ENCODE assay signal across 11 cellular contexts in genomic region chr17:48046296-48046695, GRCh38. TPM values are rescaled to one million over a fixed set of nuclear protein-coding genes. Genes with fewer than 3 reads are reported as not detected.
A peak's percentile ranks its signal among the peaks of the same experiment; 100 is the strongest.
DNase-seq lines count a peak whose midpoint lies in the region; ATAC-seq and TF ChIP-seq lines count a peak whose summit lies in the region.
"Had no signal": no experiment of that assay in that cellular context is flagged by ENCODE, and none has a peak within 500 bp of the region (broad histone marks: within the 10 kb centered on the region; RNA-seq: fewer than 3 reads in every experiment).

No MANE protein-coding gene starts in this region.

- CTCF ChIA-PET in mammary epithelial cell (lab: Charles Lee; ENCODE audit: low non-redundant PET), result no interaction called here

- in situ Hi-C loops in mammary epithelial cell (cut with MboI; ENCODE audit: low sequenced_read_pairs in 2 of 2) (no loop called here), KBM-7 (cut with MboI; ENCODE audit: low pct_unique_long_range_greater_than_20kb, low sequenced_read_pairs) (no loop called here)

- H3F3A ChIP-seq in Loucy (ENCODE audit: low read depth), result no peaks in the 10 kb centered on the region
- H3F3A ChIP-seq in neural progenitor cell (ENCODE audit: low read depth), result peaks cover 27% of the 10 kb centered on the region

- H3K9ac ChIP-seq in DND-41 (ENCODE audit: low read depth, low read length), result peak overlapping the region; percentile 92
- H3K9ac ChIP-seq in Loucy (ENCODE audit: low read depth, low read length, poor library complexity, severe bottlenecking), result peak overlapping the region; percentile 94
- H3K9ac ChIP-seq in mammary epithelial cell (ENCODE audit: insufficient read depth, low read length), result no peak overlapping the region
- no peak overlapping the region for H3K9ac ChIP-seq in neural progenitor cell

- intact Hi-C loops in mammary epithelial cell (cut with micrococcal nuclease), result no loop called here

- H3K36me3 Mint-ChIP-seq in neural progenitor cell, result peaks cover 12% of the 10 kb centered on the region

- H4K20me1 ChIP-seq in DND-41 (ENCODE audit: insufficient read depth, low read length), result peaks cover 17% of the 10 kb centered on the region
- H4K20me1 ChIP-seq in Loucy (ENCODE audit: insufficient read depth, low read length, poor library complexity, severe bottlenecking), result peaks cover 23% of the 10 kb centered on the region
- H4K20me1 ChIP-seq in mammary epithelial cell (ENCODE audit: insufficient read depth, low read length), result no peaks in the 10 kb centered on the region
- peaks cover 27% of the 10 kb centered on the region for H4K20me1 ChIP-seq in neural progenitor cell (ENCODE audit: low read depth)

- no peak for DNase-seq in DND-41
- no peak for DNase-seq in mammary epithelial cell
- no peak for DNase-seq in neural progenitor cell (ENCODE audit: low spot score)
- no peak for DNase-seq in substantia nigra (lab: John Stamatoyannopoulos, UW)
- DNase-seq in stimulated activated CD4-positive, alpha-beta T cell treated with anti-CD3 and anti-CD28 coated beads, Interleukin-15, amount 100 ng/mL, for 24 hours, result no peak
- DNase-seq in SKM-1 (lab: John Stamatoyannopoulos, UW; ENCODE audit: unreplicated experiment), result no peak
- no peak for DNase-seq in KBM-7
- DNase-seq: GDM1, ovary had no signal

- H3K36me3 ChIP-seq in DND-41 (ENCODE audit: insufficient read depth, low read length), result peaks cover 11% of the 10 kb centered on the region
- H3K36me3 ChIP-seq in Loucy (ENCODE audit: insufficient read depth, low read length), result peaks cover 9% of the 10 kb centered on the region; the same call in 1 of the 2 replicates
- no peaks in the 10 kb centered on the region for H3K36me3 ChIP-seq in mammary epithelial cell (ENCODE audit: insufficient read depth, low read length)
- no peaks in the 10 kb centered on the region for H3K36me3 ChIP-seq in neural progenitor cell
- H3K36me3 ChIP-seq: ovary had no signal

- H3K9me3 ChIP-seq in DND-41 (ENCODE audit: insufficient read depth, low read length, severe bottlenecking) (no peaks in the 10 kb centered on the region), Loucy (ENCODE audit: insufficient read depth, low read depth, low read length) (no peaks in the 10 kb centered on the region), mammary epithelial cell (replicated peaks; ENCODE audit: insufficient read depth, low read length) (no peaks in the 10 kb centered on the region), neural progenitor cell (ENCODE audit: low read depth) (no peaks in the 10 kb centered on the region)
- H3K9me3 ChIP-seq: heart left ventricle, ovary had no signal

- H3K4me3 ChIP-seq in DND-41 (ENCODE audit: low read depth in 1 of 2, low read length in 2 of 2) (peak overlapping the region; percentile 43 to 63; a peak in 3 of 4 replicates), Loucy (ENCODE audit: low read length, poor library complexity, severe bottlenecking) (peak overlapping the region; percentile 81), mammary epithelial cell (replicated peaks in 1 of 3; ENCODE audit: insufficient read depth in 1 of 3, low read depth in 2 of 3, low read length in 3 of 3) (peak overlapping the region; percentile 55 to 84 (median 74)), neural progenitor cell (peak overlapping the region; percentile 93)

- H3K27ac Mint-ChIP-seq in neural progenitor cell, result no peak overlapping the region

- H3K79me2 ChIP-seq in DND-41 (ENCODE audit: insufficient read depth, low read length) (peaks cover 47% of the 10 kb centered on the region), Loucy (ENCODE audit: insufficient read depth, low read length) (peaks cover 52% of the 10 kb centered on the region), mammary epithelial cell (ENCODE audit: insufficient read depth, low read length) (peaks cover 41% of the 10 kb centered on the region), neural progenitor cell (ENCODE audit: low read depth) (peaks cover 47% of the 10 kb centered on the region)

- H2AFZ ChIP-seq in DND-41 (ENCODE audit: low read depth, low read length), result no peak overlapping the region
- no peak overlapping the region for H2AFZ ChIP-seq in Loucy (ENCODE audit: low read length)
- H2AFZ ChIP-seq in mammary epithelial cell (ENCODE audit: low read depth, low read length), result no peak overlapping the region
- no peak overlapping the region for H2AFZ ChIP-seq in neural progenitor cell (replicated peaks)

- dilution Hi-C loops in mammary epithelial cell (cut with HindIII; ENCODE audit: low sequenced_read_pairs), result no loop called here

- H3K4me2 ChIP-seq in DND-41 (ENCODE audit: insufficient read depth, low read length) (peak overlapping the region; percentile 65), Loucy (ENCODE audit: low read depth, low read length, poor library complexity, severe bottlenecking) (peak overlapping the region; percentile 87), mammary epithelial cell (ENCODE audit: insufficient read depth, low read depth, low read length) (peak overlapping the region; percentile 79), neural progenitor cell (peak overlapping the region; percentile 89)

- peaks cover 42% of the 10 kb centered on the region for H3K4me1 Mint-ChIP-seq in neural progenitor cell

- H3K9me2 ChIP-seq in Loucy (replicated peaks; ENCODE audit: low read depth, low read length), result no peaks in the 10 kb centered on the region

- ATAC-seq in DND-41 (ENCODE audit: insufficient read depth, low read depth), result no peak
- ATAC-seq: heart left ventricle had no signal

- peak overlapping the region; percentile 86; the same call in 1 of the 2 replicates for H3K27ac ChIP-seq in DND-41 (ENCODE audit: low read length)
- peak overlapping the region; percentile 35 for H3K27ac ChIP-seq in mammary epithelial cell (ENCODE audit: insufficient read depth, low read depth, low read length)
- H3K27ac ChIP-seq in neural progenitor cell, result no peak overlapping the region
- no peak overlapping the region for H3K27ac ChIP-seq in substantia nigra (ENCODE audit: low read depth, low read length, poor library complexity, severe bottlenecking)

- H3K27me3 ChIP-seq in DND-41 (ENCODE audit: insufficient read depth, low read length, poor library complexity) (no peaks in the 10 kb centered on the region), Loucy (ENCODE audit: insufficient read depth, low read length, poor library complexity, severe bottlenecking) (no peaks in the 10 kb centered on the region), mammary epithelial cell (ENCODE audit: insufficient read depth, low read length) (no peaks in the 10 kb centered on the region), neural progenitor cell (no peaks in the 10 kb centered on the region)
- H3K27me3 ChIP-seq: heart left ventricle, ovary had no signal

- H3K4me1 ChIP-seq in DND-41 (ENCODE audit: insufficient read depth, low read length), result peaks cover 45% of the 10 kb centered on the region
- H3K4me1 ChIP-seq in Loucy (ENCODE audit: insufficient read depth, low read length, poor library complexity, severe bottlenecking), result peaks cover 45% of the 10 kb centered on the region
- H3K4me1 ChIP-seq in mammary epithelial cell (ENCODE audit: insufficient read depth, low read length), result peaks cover 46% of the 10 kb centered on the region
- peaks cover 19% of the 10 kb centered on the region for H3K4me1 ChIP-seq in neural progenitor cell

- H3K4me3 Mint-ChIP-seq in neural progenitor cell, result peak overlapping the region; percentile 100

- no peak for TF ChIP-seq CTCF in DND-41 (IDR thresholded peaks at IDR 0.05; ENCODE audit: borderline replicate concordance, extremely low read depth, low read length, poor library complexity, severe bottlenecking)
- TF ChIP-seq CTCF in Loucy (conservative IDR thresholded peaks at IDR 0.05; ENCODE audit: low read length), result no peak
- no peak for TF ChIP-seq CTCF in mammary epithelial cell (conservative IDR thresholded peaks at IDR 0.05 in 1 of 2, IDR thresholded peaks at IDR 0.05 in 1 of 2; ENCODE audit: extremely low read depth in 1 of 2, insufficient read depth in 1 of 2, low read depth in 1 of 2, low read length in 2 of 2)
- TF ChIP-seq CTCF in neural progenitor cell (IDR thresholded peaks at IDR 0.05), result no peak

- no peaks in the 10 kb centered on the region for H3K9me3 Mint-ChIP-seq in neural progenitor cell

- WGBS in mammary epithelial cell (ENCODE audit: low coverage, missing lambda C conversion rate), result 88% methylated on average over 6 of the region's 7 CpGs

- no peaks in the 10 kb centered on the region for H3K27me3 Mint-ChIP-seq in neural progenitor cell (ENCODE audit: insufficient read depth, low read depth)

- no TSS peak for BruUV-seq in mammary epithelial cell (replicated peaks; lab: Mats Ljungman, UMichigan)

RNA-seq across cellular contexts. Expression of gene NFE2L1, which starts 1.9 kb away (rescaled TPM):
- total RNA-seq in mammary epithelial cell (100 to 1,000 TPM; 283 to 291 TPM), neural progenitor cell (ENCODE audit: low replicate concordance) (73.4 and 104 TPM in 2 replicates)
- 138 TPM for polyA plus RNA-seq in mammary epithelial cell
- 315 TPM for polyA minus RNA-seq in mammary epithelial cell

RNA-seq across cellular contexts. Expression of gene COPZ2, which starts 8.7 kb away (rescaled TPM):
- total RNA-seq in mammary epithelial cell (10 to 100 TPM; 11.2 to 46.2 TPM), neural progenitor cell (ENCODE audit: low replicate concordance) (0.30 and 0.74 TPM in 2 replicates)
- 15.6 TPM for polyA plus RNA-seq in mammary epithelial cell
- polyA minus RNA-seq in mammary epithelial cell, result 14.1 TPM

RNA-seq across cellular contexts. Expression of gene CBX1, which starts 55.0 kb away (rescaled TPM):
- total RNA-seq in mammary epithelial cell (10 to 100 TPM; 35.0 to 69.2 TPM), neural progenitor cell (ENCODE audit: low replicate concordance) (206 and 208 TPM in 2 replicates)
- polyA plus RNA-seq in mammary epithelial cell, result 31.1 TPM
- 27.7 TPM for polyA minus RNA-seq in mammary epithelial cell

Comparison
In these comparisons a context has a peak if more than half of its experiments do, and no peak if none do; other contexts are left out.
1. H3K27ac ChIP-seq: peak in DND-41 (single experiment) and mammary epithelial cell (single experiment); none in neural progenitor cell (single experiment) and substantia nigra (single experiment).
2. H3K9ac ChIP-seq: peak in DND-41 (single experiment) and Loucy (single experiment); none in mammary epithelial cell (single experiment) and neural progenitor cell (single experiment).
3. Peak in every context shown above with its lines, with median percentiles within 50 percentile points of each other: H3K4me2 ChIP-seq and H3K4me3 ChIP-seq.